In genomic region chr10:133274751-133275682, GRCh38 we compare ENCODE assay signal across 9 cellular contexts. TPM values are rescaled to one million over a fixed set of nuclear protein-coding genes. Genes with fewer than 3 reads are reported as not detected.
A peak's percentile ranks its signal among the peaks of the same experiment; 100 is the strongest.
DNase-seq lines count a peak whose midpoint lies in the region; ATAC-seq, FAIRE-seq and TF ChIP-seq lines count a peak whose summit lies in the region.
"Had no signal": no experiment of that assay in that cellular context is flagged by ENCODE, and none has a peak within 500 bp of the region (broad histone marks: within the 10 kb centered on the region; RNA-seq: fewer than 3 reads in every experiment).

No MANE protein-coding gene starts in this region.

- no peak for TF ChIP-seq CTCF in bronchial epithelial cell (IDR thresholded peaks at IDR 0.05; ENCODE audit: insufficient read depth, low read length, severe bottlenecking)

- peak; percentile 38 for ATAC-seq in HG03139 (IDR thresholded peaks at IDR 0.05; ENCODE audit: unreplicated experiment)

- no peak for FAIRE-seq in bronchial epithelial cell (lab: Jason Lieb, UNC)
- FAIRE-seq: A549 had no signal

- peak; percentile 27 for DNase-seq in NCI-H82 (lab: John Stamatoyannopoulos, UW)
- DNase-seq in NCI-H82 treated with DMSO at 0.1 percent for 48 hours (lab: John Stamatoyannopoulos, UW; ENCODE audit: unreplicated experiment): no peak
- peak; percentile 85 for DNase-seq in T-helper 9 cell
- peak; percentile 77 for DNase-seq in bronchial epithelial cell (ENCODE audit: low read depth)
- DNase-seq in stimulated activated CD4-positive, alpha-beta T cell treated with anti-CD3 and anti-CD28 coated beads, Interleukin-4, amount 100 ng/mL, for 4 hours: peak; percentile 80 to 88
- DNase-seq in hypothalamus (lab: John Stamatoyannopoulos, UW): no peak
- no peak for DNase-seq in NCI-H1092 treated with DMSO at 0.1 percent for 48 hours (lab: John Stamatoyannopoulos, UW)

- H3K36me3 ChIP-seq in bronchial epithelial cell (ENCODE audit: control insufficient read depth, insufficient read depth, low read length): peaks cover 10% of the 10 kb centered on the region

- H3K27me3 ChIP-seq in bronchial epithelial cell (ENCODE audit: control insufficient read depth, insufficient read depth, low read length): no peaks in the 10 kb centered on the region

- H3K4me3 ChIP-seq in bronchial epithelial cell (ENCODE audit: low read depth, low read length): peak overlapping the region; percentile 37
- H3K4me3 ChIP-seq: A549 had no signal

RNA-seq across cellular contexts. Expression of gene ADAM8, which starts 1.7 kb away (rescaled TPM):
- 34.2 and 41.6 TPM in 2 replicates for total RNA-seq in bronchial epithelial cell

RNA-seq across cellular contexts. Expression of gene TUBGCP2, which starts 33.7 kb away (rescaled TPM):
- total RNA-seq in bronchial epithelial cell: 42.4 and 43.3 TPM in 2 replicates

RNA-seq across cellular contexts. Expression of gene ZNF511, which starts 33.7 kb away (rescaled TPM):
- 16.4 and 23.2 TPM in 2 replicates for total RNA-seq in bronchial epithelial cell

RNA-seq across cellular contexts. Expression of gene VENTX, which starts 37.4 kb away (rescaled TPM):
- total RNA-seq in bronchial epithelial cell: not detected in 2 replicates

RNA-seq across cellular contexts. Expression of gene UTF1, which starts 45.0 kb away (rescaled TPM):
- not detected in 2 replicates for total RNA-seq in bronchial epithelial cell

Comparison
In these comparisons a context has a peak if more than half of its experiments do, and no peak if none do; other contexts are left out.
1. DNase-seq: peak in NCI-H82 (single experiment), T-helper 9 cell (single experiment), bronchial epithelial cell (single experiment) and stimulated activated CD4-positive, alpha-beta T cell treated with anti-CD3 and anti-CD28 coated beads, Interleukin-4, amount 100 ng/mL, for 4 hours (2 of 2); none in NCI-H82 treated with DMSO at 0.1 percent for 48 hours (single experiment), hypothalamus (0 of 51) and NCI-H1092 treated with DMSO at 0.1 percent for 48 hours (single experiment).